In genomic region chr9:30773427-30773826, GRCh38 we compare ENCODE assay signal across 29 cellular contexts.
"Had no signal": no experiment of that assay in that cellular context is flagged by ENCODE, and none has a peak within 500 bp of the region (broad histone marks: within the 10 kb centered on the region; RNA-seq: fewer than 3 reads in every experiment).

No MANE protein-coding gene starts in this region.

- H3K36me3 ChIP-seq: heart left ventricle, pancreas, prostate gland, tibial nerve, vagina had no signal

- H3K27me3 Mint-ChIP-seq: stimulated activated memory B cell treated with anti-CD40 and anti-IgM and Interleukin-4, amounts not matched to agents 10 μg/mL and 1 μg/mL and 100 μg/mL, for 72 hours; stimulated activated naive CD8-positive, alpha-beta T cell treated with anti-CD3 and anti-CD28 coated beads, Interleukin-15, amount 100 ng/mL, for 72 hours; type B pancreatic cell had no signal

- H3K27ac Mint-ChIP-seq: immature natural killer cell; naive thymus-derived CD8-positive, alpha-beta T cell; nephron; stimulated activated memory B cell treated with anti-CD40 and anti-IgM and Interleukin-4, amounts not matched to agents 10 μg/mL and 1 μg/mL and 100 μg/mL, for 72 hours; stimulated activated naive CD8-positive, alpha-beta T cell treated with anti-CD3 and anti-CD28 coated beads, Interleukin-15, amount 100 ng/mL, for 72 hours; type B pancreatic cell had no signal

- DNase-seq: hypothalamus; immature natural killer cell; left ventricle myocardium superior; mesendoderm; midbrain; naive thymus-derived CD8-positive, alpha-beta T cell; nucleus accumbens; retina; small intestine; stimulated activated CD4-positive, alpha-beta T cell treated with anti-CD3 and anti-CD28 coated beads, Interleukin-1b, Interleukin-23, amount 100 ng/mL, for 48 hours; stimulated activated CD4-positive, alpha-beta T cell treated with anti-CD3 and anti-CD28 coated beads, Interleukin-2, amount 100 ng/mL, for 48 hours; stimulated activated CD4-positive, alpha-beta T cell treated with anti-CD3 and anti-CD28 coated beads, Interleukin-4, amount 100 ng/mL, for 4 hours; stimulated activated CD8-positive, alpha-beta memory T cell treated with anti-CD3 and anti-CD28 coated beads, Interleukin-4, amount 100 ng/mL, for 48 hours; stimulated activated naive CD4-positive, alpha-beta T cell treated with Interleukin-2 at 50 U/mL for 16 hours; stimulated activated naive CD8-positive, alpha-beta T cell treated with anti-CD3 and anti-CD28 coated beads, Interleukin-15, amount 100 ng/mL, for 72 hours; substantia nigra had no signal

- H3K4me3 Mint-ChIP-seq: immature natural killer cell; naive thymus-derived CD8-positive, alpha-beta T cell; nephron; neural crest cell; stimulated activated memory B cell treated with anti-CD40 and anti-IgM and Interleukin-4, amounts not matched to agents 10 μg/mL and 1 μg/mL and 100 μg/mL, for 72 hours; stimulated activated naive CD8-positive, alpha-beta T cell treated with anti-CD3 and anti-CD28 coated beads, Interleukin-15, amount 100 ng/mL, for 72 hours; type B pancreatic cell had no signal

- H3K36me3 Mint-ChIP-seq: naive thymus-derived CD8-positive, alpha-beta T cell; stimulated activated memory B cell treated with anti-CD40 and anti-IgM and Interleukin-4, amounts not matched to agents 10 μg/mL and 1 μg/mL and 100 μg/mL, for 72 hours; type B pancreatic cell had no signal

- H3K4me1 Mint-ChIP-seq: immature natural killer cell; naive thymus-derived CD8-positive, alpha-beta T cell; neural crest cell; stimulated activated memory B cell treated with anti-CD40 and anti-IgM and Interleukin-4, amounts not matched to agents 10 μg/mL and 1 μg/mL and 100 μg/mL, for 72 hours; stimulated activated naive CD8-positive, alpha-beta T cell treated with anti-CD3 and anti-CD28 coated beads, Interleukin-15, amount 100 ng/mL, for 72 hours had no signal

- H3K27me3 ChIP-seq: heart left ventricle, tibial nerve, vagina had no signal

- H3K9me3 ChIP-seq: pancreas, prostate gland, vagina had no signal

- H3K27ac ChIP-seq: heart left ventricle, pancreas, prostate gland, tibial nerve, vagina had no signal

- ATAC-seq: heart left ventricle; left ventricle myocardium superior; naive thymus-derived CD8-positive, alpha-beta T cell; pancreas; right cardiac atrium; sciatic nerve; stimulated activated memory B cell treated with anti-CD40 and anti-IgM and Interleukin-4, amounts not matched to agents 10 μg/mL and 1 μg/mL and 100 μg/mL, for 72 hours; stimulated activated naive CD8-positive, alpha-beta T cell treated with anti-CD3 and anti-CD28 coated beads, Interleukin-15, amount 100 ng/mL, for 72 hours had no signal

- FAIRE-seq: islet of Langerhans, pancreas, small intestine had no signal

- H3K4me1 ChIP-seq: heart left ventricle, pancreas, prostate gland, tibial nerve, vagina had no signal

- H3K4me3 ChIP-seq: heart left ventricle, lung, pancreas, prostate gland, tibial nerve, vagina had no signal
